Comparison of ENCODE assay signal across 1 cellular context in the genomic region with DNA sequence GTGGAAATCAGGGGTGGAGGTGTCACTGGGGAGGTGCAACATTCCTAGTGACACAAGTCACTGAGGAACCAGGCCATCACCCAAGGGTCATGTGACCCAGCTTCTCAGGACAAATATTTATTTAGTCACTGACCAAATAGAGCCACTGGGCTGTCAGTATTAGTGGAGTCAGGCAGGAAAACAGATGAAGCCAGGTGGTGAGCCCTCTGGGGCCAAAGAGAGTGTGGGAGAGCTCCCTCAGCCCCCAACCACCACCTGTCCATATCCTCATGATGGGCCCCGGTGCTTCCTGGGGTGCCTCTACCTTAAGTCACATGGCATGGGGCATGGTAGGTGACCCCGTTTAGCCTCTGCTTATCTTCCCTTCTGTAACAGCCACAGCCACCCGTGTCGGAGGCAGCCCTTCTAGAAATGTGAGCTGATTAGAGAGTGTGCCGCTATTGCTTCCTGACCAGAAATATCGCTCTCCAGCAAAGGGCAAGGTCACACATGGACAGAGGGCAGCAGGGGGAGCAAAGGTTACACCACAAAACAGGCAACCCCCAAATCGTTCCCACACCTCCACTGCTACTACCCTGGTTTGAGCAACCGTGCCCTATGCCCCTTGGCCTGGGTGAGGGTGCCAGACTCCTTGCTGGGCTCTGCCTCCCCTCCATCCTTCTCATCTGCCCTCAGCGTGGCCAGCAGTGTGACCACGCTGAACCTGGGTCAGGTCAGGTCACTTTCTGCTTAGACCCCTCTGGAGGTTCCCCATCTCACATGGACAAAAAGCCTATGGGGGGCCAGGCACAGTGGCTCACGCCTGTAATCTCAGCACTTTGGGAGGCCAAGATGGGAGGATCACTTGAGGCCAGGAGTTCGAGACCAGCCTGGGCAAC.
A peak's percentile ranks its signal among the peaks of the same experiment; 100 is the strongest.
TF ChIP-seq lines count a peak whose summit lies in the region.

No MANE protein-coding gene starts in this region.

TF ChIP-seq in HepG2, 621 proteins besides CTCF, POLR2A, EP300 and RAD21 (continues in another document):
- TF ChIP-seq, protein P1, sequence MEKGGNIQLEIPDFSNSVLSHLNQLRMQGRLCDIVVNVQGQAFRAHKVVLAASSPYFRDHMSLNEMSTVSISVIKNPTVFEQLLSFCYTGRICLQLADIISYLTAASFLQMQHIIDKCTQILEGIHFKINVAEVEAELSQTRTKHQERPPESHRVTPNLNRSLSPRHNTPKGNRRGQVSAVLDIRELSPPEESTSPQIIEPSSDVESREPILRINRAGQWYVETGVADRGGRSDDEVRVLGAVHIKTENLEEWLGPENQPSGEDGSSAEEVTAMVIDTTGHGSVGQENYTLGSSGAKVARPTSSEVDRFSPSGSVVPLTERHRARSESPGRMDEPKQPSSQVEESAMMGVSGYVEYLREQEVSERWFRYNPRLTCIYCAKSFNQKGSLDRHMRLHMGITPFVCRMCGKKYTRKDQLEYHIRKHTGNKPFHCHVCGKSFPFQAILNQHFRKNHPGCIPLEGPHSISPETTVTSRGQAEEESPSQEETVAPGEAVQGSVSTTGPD (CRISPR knock-in tag; IDR thresholded peaks at IDR 0.05): peak; percentile 39; the same call in 1 of the 2 replicates
- no peak for TF ChIP-seq ZNF549 (CRISPR knock-in tag; IDR thresholded peaks at IDR 0.05)
- TF ChIP-seq NCOR1 (IDR thresholded peaks at IDR 0.05; ENCODE audit: borderline replicate concordance, low read length): peak; percentile 73
- TF ChIP-seq, protein P2, sequence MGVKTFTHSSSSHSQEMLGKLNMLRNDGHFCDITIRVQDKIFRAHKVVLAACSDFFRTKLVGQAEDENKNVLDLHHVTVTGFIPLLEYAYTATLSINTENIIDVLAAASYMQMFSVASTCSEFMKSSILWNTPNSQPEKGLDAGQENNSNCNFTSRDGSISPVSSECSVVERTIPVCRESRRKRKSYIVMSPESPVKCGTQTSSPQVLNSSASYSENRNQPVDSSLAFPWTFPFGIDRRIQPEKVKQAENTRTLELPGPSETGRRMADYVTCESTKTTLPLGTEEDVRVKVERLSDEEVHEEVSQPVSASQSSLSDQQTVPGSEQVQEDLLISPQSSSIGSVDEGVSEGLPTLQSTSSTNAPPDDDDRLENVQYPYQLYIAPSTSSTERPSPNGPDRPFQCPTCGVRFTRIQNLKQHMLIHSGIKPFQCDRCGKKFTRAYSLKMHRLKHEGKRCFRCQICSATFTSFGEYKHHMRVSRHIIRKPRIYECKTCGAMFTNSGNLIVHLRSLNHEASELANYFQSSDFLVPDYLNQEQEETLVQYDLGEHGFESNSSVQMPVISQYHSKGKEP (CRISPR knock-in tag; IDR thresholded peaks at IDR 0.05): no peak
- peak; percentile 83 for TF ChIP-seq GATAD2A (CRISPR knock-in tag; IDR thresholded peaks at IDR 0.05)
- TF ChIP-seq, protein P3, sequence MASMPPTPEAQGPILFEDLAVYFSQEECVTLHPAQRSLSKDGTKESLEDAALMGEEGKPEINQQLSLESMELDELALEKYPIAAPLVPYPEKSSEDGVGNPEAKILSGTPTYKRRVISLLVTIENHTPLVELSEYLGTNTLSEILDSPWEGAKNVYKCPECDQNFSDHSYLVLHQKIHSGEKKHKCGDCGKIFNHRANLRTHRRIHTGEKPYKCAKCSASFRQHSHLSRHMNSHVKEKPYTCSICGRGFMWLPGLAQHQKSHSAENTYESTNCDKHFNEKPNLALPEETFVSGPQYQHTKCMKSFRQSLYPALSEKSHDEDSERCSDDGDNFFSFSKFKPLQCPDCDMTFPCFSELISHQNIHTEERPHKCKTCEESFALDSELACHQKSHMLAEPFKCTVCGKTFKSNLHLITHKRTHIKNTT (CRISPR knock-in tag; IDR thresholded peaks at IDR 0.05): no peak
- TF ChIP-seq SMAD3 (CRISPR knock-in tag; IDR thresholded peaks at IDR 0.05): peak; percentile 84
- TF ChIP-seq NKX3-1 (CRISPR knock-in tag; IDR thresholded peaks at IDR 0.05): no peak; the same call in 1 of the 2 replicates
- TF ChIP-seq ZNF3 (CRISPR knock-in tag; IDR thresholded peaks at IDR 0.05): no peak
- no peak for TF ChIP-seq REL (CRISPR knock-in tag; conservative IDR thresholded peaks at IDR 0.05)
- TF ChIP-seq, protein P4, sequence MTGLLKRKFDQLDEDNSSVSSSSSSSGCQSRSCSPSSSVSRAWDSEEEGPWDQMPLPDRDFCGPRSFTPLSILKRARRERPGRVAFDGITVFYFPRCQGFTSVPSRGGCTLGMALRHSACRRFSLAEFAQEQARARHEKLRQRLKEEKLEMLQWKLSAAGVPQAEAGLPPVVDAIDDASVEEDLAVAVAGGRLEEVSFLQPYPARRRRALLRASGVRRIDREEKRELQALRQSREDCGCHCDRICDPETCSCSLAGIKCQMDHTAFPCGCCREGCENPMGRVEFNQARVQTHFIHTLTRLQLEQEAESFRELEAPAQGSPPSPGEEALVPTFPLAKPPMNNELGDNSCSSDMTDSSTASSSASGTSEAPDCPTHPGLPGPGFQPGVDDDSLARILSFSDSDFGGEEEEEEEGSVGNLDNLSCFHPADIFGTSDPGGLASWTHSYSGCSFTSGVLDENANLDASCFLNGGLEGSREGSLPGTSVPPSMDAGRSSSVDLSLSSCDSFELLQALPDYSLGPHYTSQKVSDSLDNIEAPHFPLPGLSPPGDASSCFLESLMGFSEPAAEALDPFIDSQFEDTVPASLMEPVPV (CRISPR knock-in tag; IDR thresholded peaks at IDR 0.05): peak; percentile 33; the same call in 1 of the 2 replicates
- TF ChIP-seq GFI1 (CRISPR knock-in tag; IDR thresholded peaks at IDR 0.05; ENCODE audit: borderline replicate concordance): peak; percentile 72; the same call in 1 of the 2 replicates
- TF ChIP-seq ASH2L (IDR thresholded peaks at IDR 0.05; ENCODE audit: insufficient read length, low read depth, low read length): peak; percentile 89
- TF ChIP-seq RFX5 (IDR thresholded peaks at IDR 0.05; ENCODE audit: low read depth, low read length): no peak
- TF ChIP-seq NCOA5 (CRISPR knock-in tag; IDR thresholded peaks at IDR 0.05): no peak
- no peak for TF ChIP-seq ZNF841 (CRISPR knock-in tag; IDR thresholded peaks at IDR 0.05; ENCODE audit: borderline replicate concordance)
- TF ChIP-seq NONO (IDR thresholded peaks at IDR 0.05): no peak
- peak; percentile 92 for TF ChIP-seq NONO (CRISPR knock-in tag; conservative IDR thresholded peaks at IDR 0.05)
- no peak for TF ChIP-seq ATF1 (CRISPR knock-in tag; IDR thresholded peaks at IDR 0.05)
- TF ChIP-seq PAX8 (CRISPR knock-in tag; IDR thresholded peaks at IDR 0.05; ENCODE audit: borderline replicate concordance): no peak
- no peak for TF ChIP-seq ZNF780A (CRISPR knock-in tag; IDR thresholded peaks at IDR 0.05)
- TF ChIP-seq RORA (CRISPR knock-in tag; IDR thresholded peaks at IDR 0.05): no peak
- peak; percentile 81 for TF ChIP-seq ZNF296 (CRISPR knock-in tag; conservative IDR thresholded peaks at IDR 0.05)
- peak; percentile 99 for TF ChIP-seq TBX2 (CRISPR knock-in tag; IDR thresholded peaks at IDR 0.05; ENCODE audit: borderline replicate concordance)
- TF ChIP-seq EEA1 (CRISPR knock-in tag; IDR thresholded peaks at IDR 0.05; ENCODE audit: borderline replicate concordance): no peak
- no peak for TF ChIP-seq FIP1L1 (IDR thresholded peaks at IDR 0.05; ENCODE audit: borderline replicate concordance, insufficient read depth, low read depth, low read length)
- peak; percentile 1; the same call in 1 of the 2 replicates for TF ChIP-seq TGIF2 (CRISPR knock-in tag; IDR thresholded peaks at IDR 0.05)
- TF ChIP-seq ZNF354B (CRISPR knock-in tag; IDR thresholded peaks at IDR 0.05): no peak
- TF ChIP-seq, protein P5, sequence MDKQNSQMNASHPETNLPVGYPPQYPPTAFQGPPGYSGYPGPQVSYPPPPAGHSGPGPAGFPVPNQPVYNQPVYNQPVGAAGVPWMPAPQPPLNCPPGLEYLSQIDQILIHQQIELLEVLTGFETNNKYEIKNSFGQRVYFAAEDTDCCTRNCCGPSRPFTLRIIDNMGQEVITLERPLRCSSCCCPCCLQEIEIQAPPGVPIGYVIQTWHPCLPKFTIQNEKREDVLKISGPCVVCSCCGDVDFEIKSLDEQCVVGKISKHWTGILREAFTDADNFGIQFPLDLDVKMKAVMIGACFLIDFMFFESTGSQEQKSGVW (CRISPR knock-in tag; IDR thresholded peaks at IDR 0.05; ENCODE audit: borderline replicate concordance): no peak
- no peak for TF ChIP-seq MBNL3 (CRISPR knock-in tag; conservative IDR thresholded peaks at IDR 0.05)
- TF ChIP-seq SRSF4 (IDR thresholded peaks at IDR 0.05; ENCODE audit: low read depth, low read length, poor library complexity, severe bottlenecking): no peak
- TF ChIP-seq, protein P6, sequence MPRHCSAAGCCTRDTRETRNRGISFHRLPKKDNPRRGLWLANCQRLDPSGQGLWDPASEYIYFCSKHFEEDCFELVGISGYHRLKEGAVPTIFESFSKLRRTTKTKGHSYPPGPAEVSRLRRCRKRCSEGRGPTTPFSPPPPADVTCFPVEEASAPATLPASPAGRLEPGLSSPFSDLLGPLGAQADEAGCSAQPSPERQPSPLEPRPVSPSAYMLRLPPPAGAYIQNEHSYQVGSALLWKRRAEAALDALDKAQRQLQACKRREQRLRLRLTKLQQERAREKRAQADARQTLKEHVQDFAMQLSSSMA (CRISPR knock-in tag; IDR thresholded peaks at IDR 0.05): 0 out of 2 replicates have a peak, but pooled peaks have one; percentile 49
- no peak; the same call in 1 of the 2 replicates for TF ChIP-seq ZNF260 (CRISPR knock-in tag; IDR thresholded peaks at IDR 0.05; ENCODE audit: borderline replicate concordance, low read depth)
- TF ChIP-seq KDM4B (CRISPR knock-in tag; IDR thresholded peaks at IDR 0.05): no peak
- TF ChIP-seq, protein P7, sequence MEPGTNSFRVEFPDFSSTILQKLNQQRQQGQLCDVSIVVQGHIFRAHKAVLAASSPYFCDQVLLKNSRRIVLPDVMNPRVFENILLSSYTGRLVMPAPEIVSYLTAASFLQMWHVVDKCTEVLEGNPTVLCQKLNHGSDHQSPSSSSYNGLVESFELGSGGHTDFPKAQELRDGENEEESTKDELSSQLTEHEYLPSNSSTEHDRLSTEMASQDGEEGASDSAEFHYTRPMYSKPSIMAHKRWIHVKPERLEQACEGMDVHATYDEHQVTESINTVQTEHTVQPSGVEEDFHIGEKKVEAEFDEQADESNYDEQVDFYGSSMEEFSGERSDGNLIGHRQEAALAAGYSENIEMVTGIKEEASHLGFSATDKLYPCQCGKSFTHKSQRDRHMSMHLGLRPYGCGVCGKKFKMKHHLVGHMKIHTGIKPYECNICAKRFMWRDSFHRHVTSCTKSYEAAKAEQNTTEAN (CRISPR knock-in tag; conservative IDR thresholded peaks at IDR 0.05): no peak
- TF ChIP-seq ZNF101 (CRISPR knock-in tag; IDR thresholded peaks at IDR 0.05; ENCODE audit: borderline replicate concordance, low read depth): no peak
- TF ChIP-seq ZFP82 (CRISPR knock-in tag; IDR thresholded peaks at IDR 0.05; ENCODE audit: borderline replicate concordance): no peak; the same call in 1 of the 2 replicates
- TF ChIP-seq KDM5A (IDR thresholded peaks at IDR 0.05; ENCODE audit: borderline replicate concordance, low read length): no peak
- TF ChIP-seq EHMT2 (IDR thresholded peaks at IDR 0.05; ENCODE audit: borderline replicate concordance, low read depth, low read length): 0 out of 2 replicates have a peak, but pooled peaks have one; percentile 5
- TF ChIP-seq FLYWCH1 (CRISPR knock-in tag; IDR thresholded peaks at IDR 0.05): 0 out of 2 replicates have a peak, but pooled peaks have one; percentile 80
- peak; percentile 74; the same call in 1 of the 2 replicates for TF ChIP-seq MEIS2 (CRISPR knock-in tag; IDR thresholded peaks at IDR 0.05)
- TF ChIP-seq, protein P8, sequence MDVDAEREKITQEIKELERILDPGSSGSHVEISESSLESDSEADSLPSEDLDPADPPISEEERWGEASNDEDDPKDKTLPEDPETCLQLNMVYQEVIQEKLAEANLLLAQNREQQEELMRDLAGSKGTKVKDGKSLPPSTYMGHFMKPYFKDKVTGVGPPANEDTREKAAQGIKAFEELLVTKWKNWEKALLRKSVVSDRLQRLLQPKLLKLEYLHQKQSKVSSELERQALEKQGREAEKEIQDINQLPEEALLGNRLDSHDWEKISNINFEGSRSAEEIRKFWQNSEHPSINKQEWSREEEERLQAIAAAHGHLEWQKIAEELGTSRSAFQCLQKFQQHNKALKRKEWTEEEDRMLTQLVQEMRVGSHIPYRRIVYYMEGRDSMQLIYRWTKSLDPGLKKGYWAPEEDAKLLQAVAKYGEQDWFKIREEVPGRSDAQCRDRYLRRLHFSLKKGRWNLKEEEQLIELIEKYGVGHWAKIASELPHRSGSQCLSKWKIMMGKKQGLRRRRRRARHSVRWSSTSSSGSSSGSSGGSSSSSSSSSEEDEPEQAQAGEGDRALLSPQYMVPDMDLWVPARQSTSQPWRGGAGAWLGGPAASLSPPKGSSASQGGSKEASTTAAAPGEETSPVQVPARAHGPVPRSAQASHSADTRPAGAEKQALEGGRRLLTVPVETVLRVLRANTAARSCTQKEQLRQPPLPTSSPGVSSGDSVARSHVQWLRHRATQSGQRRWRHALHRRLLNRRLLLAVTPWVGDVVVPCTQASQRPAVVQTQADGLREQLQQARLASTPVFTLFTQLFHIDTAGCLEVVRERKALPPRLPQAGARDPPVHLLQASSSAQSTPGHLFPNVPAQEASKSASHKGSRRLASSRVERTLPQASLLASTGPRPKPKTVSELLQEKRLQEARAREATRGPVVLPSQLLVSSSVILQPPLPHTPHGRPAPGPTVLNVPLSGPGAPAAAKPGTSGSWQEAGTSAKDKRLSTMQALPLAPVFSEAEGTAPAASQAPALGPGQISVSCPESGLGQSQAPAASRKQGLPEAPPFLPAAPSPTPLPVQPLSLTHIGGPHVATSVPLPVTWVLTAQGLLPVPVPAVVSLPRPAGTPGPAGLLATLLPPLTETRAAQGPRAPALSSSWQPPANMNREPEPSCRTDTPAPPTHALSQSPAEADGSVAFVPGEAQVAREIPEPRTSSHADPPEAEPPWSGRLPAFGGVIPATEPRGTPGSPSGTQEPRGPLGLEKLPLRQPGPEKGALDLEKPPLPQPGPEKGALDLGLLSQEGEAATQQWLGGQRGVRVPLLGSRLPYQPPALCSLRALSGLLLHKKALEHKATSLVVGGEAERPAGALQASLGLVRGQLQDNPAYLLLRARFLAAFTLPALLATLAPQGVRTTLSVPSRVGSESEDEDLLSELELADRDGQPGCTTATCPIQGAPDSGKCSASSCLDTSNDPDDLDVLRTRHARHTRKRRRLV (CRISPR knock-in tag; IDR thresholded peaks at IDR 0.05): no peak
- no peak for TF ChIP-seq HNRNPLL (IDR thresholded peaks at IDR 0.05; ENCODE audit: low read depth, low read length, poor library complexity, severe bottlenecking)
- TF ChIP-seq ELF3 (CRISPR knock-in tag; IDR thresholded peaks at IDR 0.05): peak; percentile 51
- no peak for TF ChIP-seq ZC3H13 (CRISPR knock-in tag; IDR thresholded peaks at IDR 0.05)
- TF ChIP-seq, protein P9, sequence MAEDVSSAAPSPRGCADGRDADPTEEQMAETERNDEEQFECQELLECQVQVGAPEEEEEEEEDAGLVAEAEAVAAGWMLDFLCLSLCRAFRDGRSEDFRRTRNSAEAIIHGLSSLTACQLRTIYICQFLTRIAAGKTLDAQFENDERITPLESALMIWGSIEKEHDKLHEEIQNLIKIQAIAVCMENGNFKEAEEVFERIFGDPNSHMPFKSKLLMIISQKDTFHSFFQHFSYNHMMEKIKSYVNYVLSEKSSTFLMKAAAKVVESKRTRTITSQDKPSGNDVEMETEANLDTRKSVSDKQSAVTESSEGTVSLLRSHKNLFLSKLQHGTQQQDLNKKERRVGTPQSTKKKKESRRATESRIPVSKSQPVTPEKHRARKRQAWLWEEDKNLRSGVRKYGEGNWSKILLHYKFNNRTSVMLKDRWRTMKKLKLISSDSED (CRISPR knock-in tag; IDR thresholded peaks at IDR 0.05): no peak
- TF ChIP-seq TBP (CRISPR knock-in tag; IDR thresholded peaks at IDR 0.05): no peak
- TF ChIP-seq RXRB (CRISPR knock-in tag; IDR thresholded peaks at IDR 0.05; ENCODE audit: borderline replicate concordance): peak; percentile 55
- no peak for TF ChIP-seq CHCHD3 (CRISPR knock-in tag; IDR thresholded peaks at IDR 0.05)
